ENCODE assay signal across 24 cellular contexts in the genomic region with DNA sequence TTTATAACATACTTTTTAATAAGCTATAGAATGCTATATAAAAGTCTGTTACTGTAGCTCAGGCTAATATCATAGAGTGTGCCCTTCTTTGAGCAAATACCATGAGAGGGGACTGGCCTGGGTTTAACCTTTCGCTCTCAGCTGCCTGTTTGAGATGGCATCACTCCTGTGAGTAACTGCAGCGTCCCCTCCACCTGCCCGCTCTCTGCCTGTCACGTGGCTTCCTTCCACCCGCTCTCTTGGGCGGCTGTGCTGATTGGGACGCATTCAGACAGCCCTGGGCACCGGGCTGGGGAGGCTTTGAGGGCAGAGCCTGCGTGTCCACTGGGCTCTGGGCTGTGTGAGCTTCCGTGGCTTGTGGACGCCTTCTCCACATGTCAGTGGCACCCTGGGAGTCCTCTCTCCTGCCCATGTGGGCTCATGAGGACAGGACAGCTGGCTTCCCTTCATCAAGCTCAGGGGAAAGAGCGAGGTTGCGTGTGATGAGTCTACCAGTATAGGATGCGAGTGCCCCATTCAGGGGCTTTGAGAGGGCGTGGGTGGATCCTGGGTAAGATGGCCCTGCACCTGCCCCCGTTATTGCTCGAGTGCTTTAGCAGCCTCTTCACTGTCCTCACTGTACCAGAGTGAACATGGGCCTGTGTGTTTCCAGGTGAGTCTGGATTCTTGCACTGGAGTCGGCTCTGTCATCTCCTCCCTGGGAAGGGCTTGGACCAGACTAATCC. TPM values are rescaled to one million over a fixed set of nuclear protein-coding genes. Genes with fewer than 3 reads are reported as not detected.
"Had no signal": no experiment of that assay in that cellular context is flagged by ENCODE, and none has a peak within 500 bp of the region (broad histone marks: within the 10 kb centered on the region; RNA-seq: fewer than 3 reads in every experiment).

No MANE protein-coding gene starts in this region.

- H3K4me3 Mint-ChIP-seq: activated CD4-positive, alpha-beta memory T cell treated with anti-CD3 and anti-CD28 coated beads for 36 hours; activated naive CD4-positive, alpha-beta T cell treated with anti-CD3 and anti-CD28 coated beads, Interleukin-2, amount 50 U/mL, for 24 hours; brain; dendritic cell treated with granulocyte-macrophage colony-stimulating factor and Interleukin-4, amounts not matched to agents 40 ng/mL and 50 ng/mL, for 4 days; natural killer cell; stimulated activated naive CD8-positive, alpha-beta T cell treated with anti-CD3 and anti-CD28 coated beads, Interleukin-15, Interleukin-2, amounts not matched to agents 100 ng/mL and 50 ng/mL, for 24 hours; T-helper 17 cell had no signal

- H3K36me3 ChIP-seq: ovary had no signal

- H3K4me3 ChIP-seq: ovary, prostate gland, thyroid gland, upper lobe of right lung had no signal

- H3K27me3 ChIP-seq: ovary, thyroid gland, upper lobe of right lung had no signal

- H3K36me3 Mint-ChIP-seq: natural killer cell had no signal

- H3K4me1 Mint-ChIP-seq: brain had no signal

- H3K9me3 Mint-ChIP-seq: activated CD4-positive, alpha-beta memory T cell treated with anti-CD3 and anti-CD28 coated beads for 36 hours; activated naive CD4-positive, alpha-beta T cell treated with anti-CD3 and anti-CD28 coated beads, Interleukin-2, amount 50 U/mL, for 24 hours; dendritic cell treated with granulocyte-macrophage colony-stimulating factor and Interleukin-4, amounts not matched to agents 40 ng/mL and 50 ng/mL, for 4 days; natural killer cell; stimulated activated naive CD8-positive, alpha-beta T cell treated with anti-CD3 and anti-CD28 coated beads, Interleukin-15, Interleukin-2, amounts not matched to agents 100 ng/mL and 50 ng/mL, for 24 hours had no signal

- DNase-seq: activated CD4-positive, alpha-beta memory T cell treated with anti-CD3 and anti-CD28 coated beads for 36 hours; activated CD4-positive, alpha-beta T cell treated with anti-CD3 and anti-CD28 coated beads for 4 hours; activated CD4-positive, CD25-positive, alpha-beta regulatory T cell; activated gamma-delta T cell; effector CD4-positive, alpha-beta T cell; foreskin melanocyte; glutamatergic neuron; hippocampal formation; left ventricle myocardium superior; midbrain; natural killer cell; ovary; stimulated activated CD4-positive, alpha-beta T cell treated with anti-CD3 and anti-CD28 coated beads, Interleukin-12 subunit alpha, Interleukin-12 subunit beta, amount 100 ng/mL, for 4 hours; stimulated activated CD4-positive, alpha-beta T cell treated with anti-CD3 and anti-CD28 coated beads, Interleukin-4, amount 100 ng/mL, for 4 hours; substantia nigra; SW 1271; T-helper 17 cell; thyroid gland; upper lobe of right lung had no signal

- ATAC-seq: left ventricle myocardium superior, natural killer cell, T-helper 17 cell, upper lobe of right lung had no signal

- H3K27ac ChIP-seq: ovary, prostate gland, thyroid gland, upper lobe of right lung had no signal

- H3K27ac Mint-ChIP-seq: activated CD4-positive, alpha-beta memory T cell treated with anti-CD3 and anti-CD28 coated beads for 36 hours; activated naive CD4-positive, alpha-beta T cell treated with anti-CD3 and anti-CD28 coated beads, Interleukin-2, amount 50 U/mL, for 24 hours; brain; dendritic cell treated with granulocyte-macrophage colony-stimulating factor and Interleukin-4, amounts not matched to agents 40 ng/mL and 50 ng/mL, for 4 days; natural killer cell; stimulated activated naive CD8-positive, alpha-beta T cell treated with anti-CD3 and anti-CD28 coated beads, Interleukin-15, Interleukin-2, amounts not matched to agents 100 ng/mL and 50 ng/mL, for 24 hours had no signal

- H3K9me3 ChIP-seq: ovary, prostate gland, thyroid gland, upper lobe of right lung had no signal

- H3K4me1 ChIP-seq: prostate gland, thyroid gland, upper lobe of right lung had no signal

- H3K27me3 Mint-ChIP-seq: activated CD4-positive, alpha-beta memory T cell treated with anti-CD3 and anti-CD28 coated beads for 36 hours; activated naive CD4-positive, alpha-beta T cell treated with anti-CD3 and anti-CD28 coated beads, Interleukin-2, amount 50 U/mL, for 24 hours; brain; dendritic cell treated with granulocyte-macrophage colony-stimulating factor and Interleukin-4, amounts not matched to agents 40 ng/mL and 50 ng/mL, for 4 days; stimulated activated naive CD8-positive, alpha-beta T cell treated with anti-CD3 and anti-CD28 coated beads, Interleukin-15, Interleukin-2, amounts not matched to agents 100 ng/mL and 50 ng/mL, for 24 hours; T-helper 17 cell had no signal

RNA-seq across cellular contexts. Expression of gene SOX18, which starts 24.2 kb away (rescaled TPM):
- total RNA-seq: activated CD4-positive, alpha-beta memory T cell treated with anti-CD3 and anti-CD28 coated beads for 36 hours; natural killer cell; T-helper 17 cell had no signal
